8 cellular contexts compared by ENCODE assay signal in genomic region chr6:170294813-170295518, GRCh38. TPM values are rescaled to one million over a fixed set of nuclear protein-coding genes. Genes with fewer than 3 reads are reported as not detected.
DNase-seq lines count a peak whose midpoint lies in the region; ATAC-seq, FAIRE-seq and TF ChIP-seq lines count a peak whose summit lies in the region.

No MANE protein-coding gene starts in this region.

- peaks cover 68% of the 10 kb centered on the region for H3K27me3 ChIP-seq in CD4-positive, alpha-beta T cell (ENCODE audit: control insufficient read depth, insufficient read depth, low read length)

- TF ChIP-seq CTCF in CD4-positive, alpha-beta T cell (IDR thresholded peaks at IDR 0.05) = no peak
- no peak for TF ChIP-seq CTCF in HFFc6 (IDR thresholded peaks at IDR 0.05)
- no peak for TF ChIP-seq CTCF in natural killer cell (IDR thresholded peaks at IDR 0.05)

- H3K9me3 ChIP-seq in CD4-positive, alpha-beta T cell (ENCODE audit: control insufficient read depth, low read length) = no peaks in the 10 kb centered on the region

- FAIRE-seq in frontal cortex (lab: Jason Lieb, UNC) = no peak

- H3K27ac ChIP-seq in CD4-positive, alpha-beta T cell (ENCODE audit: low read depth, low read length) = no peak overlapping the region

- H3K9me3 Mint-ChIP-seq in CD4-positive, alpha-beta T cell = no peaks in the 10 kb centered on the region
- H3K9me3 Mint-ChIP-seq in HFFc6 (no peaks in the 10 kb centered on the region; the same call in 1 of the 2 replicates), natural killer cell (no peaks in the 10 kb centered on the region)
- H3K9me3 Mint-ChIP-seq in central memory CD8-positive, alpha-beta T cell = no peaks in the 10 kb centered on the region

- CTCF ChIA-PET in CD4-positive, alpha-beta T cell (lab: Charles Lee) = interaction anchor here (0.9 kb wide), 1 partner anchor 12 kb away, joined by 4 read pairs; the partner anchor contains the start of gene FAM120B

- no peak for ATAC-seq in CD4-positive, alpha-beta T cell (ENCODE audit: poor library complexity)
- no peak for ATAC-seq in central memory CD8-positive, alpha-beta T cell (replicated peaks; ENCODE audit: extremely low read depth, poor library complexity, severe bottlenecking)
- ATAC-seq in natural killer cell = peak in 2 of 3 donors; percentile 4 to 15

- no peak overlapping the region for H3K27ac Mint-ChIP-seq in CD4-positive, alpha-beta T cell
- H3K27ac Mint-ChIP-seq in HFFc6 (no peak overlapping the region), natural killer cell (no peak overlapping the region)
- H3K27ac Mint-ChIP-seq in central memory CD8-positive, alpha-beta T cell (ENCODE audit: low read depth) = peak overlapping the region; percentile 71

- intact Hi-C loops in CD4-positive, alpha-beta T cell (cut with DNase I, micrococcal nuclease) = loop anchor here (5.0 kb wide), 2 partner anchors 208 to 343 kb away; no protein-coding TSS in a partner anchor
- intact Hi-C loops in natural killer cell (cut with micrococcal nuclease) = loop anchor here (10.0 kb wide), 1 partner anchor 220 kb away; no protein-coding TSS in a partner anchor

- H3K36me3 Mint-ChIP-seq in CD4-positive, alpha-beta T cell (ENCODE audit: low read depth) = peaks cover 10% of the 10 kb centered on the region
- H3K36me3 Mint-ChIP-seq in HFFc6 (ENCODE audit: low read depth) = no peaks in the 10 kb centered on the region
- H3K36me3 Mint-ChIP-seq in central memory CD8-positive, alpha-beta T cell (ENCODE audit: insufficient read depth) = peaks cover 5% of the 10 kb centered on the region
- H3K36me3 Mint-ChIP-seq in natural killer cell = no peaks in the 10 kb centered on the region

- H3K27me3 Mint-ChIP-seq in CD4-positive, alpha-beta T cell = peaks cover 78% of the 10 kb centered on the region
- H3K27me3 Mint-ChIP-seq in HFFc6 (ENCODE audit: insufficient read depth) = peaks cover 61% of the 10 kb centered on the region
- H3K27me3 Mint-ChIP-seq in central memory CD8-positive, alpha-beta T cell = peaks cover 57% of the 10 kb centered on the region
- H3K27me3 Mint-ChIP-seq in natural killer cell (ENCODE audit: low read depth in 2 of 2) = peaks cover 17 to 59% of the 10 kb centered on the region in 2 donors

- POLR2A ChIA-PET in CD4-positive, alpha-beta T cell (lab: Charles Lee) = interaction anchor here (1.1 to 6.7 kb wide), 2 partner anchors 12 to 23 kb away, joined by 3 to 50 read pairs; partner anchors contain the start of gene FAM120B

- no peak for DNase-seq in CD4-positive, alpha-beta T cell
- DNase-seq in HFFc6 (no peak), natural killer cell (no peak), frontal cortex (ENCODE audit: low spot score in 2 of 2) (no peak), nucleus accumbens (lab: John Stamatoyannopoulos, UW) (no peak), LoVo (ENCODE audit: low spot score) (no peak)
- DNase-seq in central memory CD8-positive, alpha-beta T cell (ENCODE audit: low spot score in 2 of 2) = no peak
- no peak for DNase-seq in stimulated activated CD4-positive, alpha-beta T cell treated with anti-CD3 and anti-CD28 coated beads, Interleukin-4, amount 100 ng/mL, for 24 hours

- H3K4me1 Mint-ChIP-seq in CD4-positive, alpha-beta T cell (ENCODE audit: low read depth) = peaks cover 38% of the 10 kb centered on the region
- peaks cover 19% of the 10 kb centered on the region for H3K4me1 Mint-ChIP-seq in HFFc6 (ENCODE audit: low read depth)
- H3K4me1 Mint-ChIP-seq in central memory CD8-positive, alpha-beta T cell = peaks cover 42% of the 10 kb centered on the region
- peaks cover 22 to 51% of the 10 kb centered on the region in 2 donors for H3K4me1 Mint-ChIP-seq in natural killer cell

- H3K4me3 Mint-ChIP-seq in CD4-positive, alpha-beta T cell = peak overlapping the region; percentile 55
- 0 out of 2 replicates have a peak overlapping the region, but pooled peaks have one; percentile 24 for H3K4me3 Mint-ChIP-seq in HFFc6
- peak overlapping the region; percentile 70 for H3K4me3 Mint-ChIP-seq in central memory CD8-positive, alpha-beta T cell
- H3K4me3 Mint-ChIP-seq in natural killer cell = peak overlapping the region; percentile 73

RNA-seq across cellular contexts. Expression of gene DLL1, which starts 4.1 kb away (rescaled TPM):
- total RNA-seq in CD4-positive, alpha-beta T cell = 1 to 10 TPM; 7.1 to 7.2 TPM
- under 1 TPM; 0.26 to 0.83 (median 0.36) TPM for total RNA-seq in HFFc6 (2021; fragmentation: NEBNext Ultra II Directional; extraction: Animal tissue kit (Norgen Biotek cat#: 25700))
- total RNA-seq in natural killer cell = 10 to 100 TPM in 1 of 3 donors, 1 to 10 TPM in 2; 4.3 to 16.9 (median 6.0) TPM
- total RNA-seq in frontal cortex = 9.0 TPM

RNA-seq across cellular contexts. Expression of gene FAM120B, which starts 11.6 kb away (rescaled TPM):
- 10 to 100 TPM; 24.1 to 26.7 TPM for total RNA-seq in CD4-positive, alpha-beta T cell
- total RNA-seq in HFFc6 (2021; fragmentation: NEBNext Ultra II Directional; extraction: Animal tissue kit (Norgen Biotek cat#: 25700)) = 10 to 100 TPM; 33.3 to 36.6 (median 35.4) TPM
- 10 to 100 TPM; 37.8 to 55.6 (median 39.9) TPM for total RNA-seq in natural killer cell
- 57.5 TPM for total RNA-seq in frontal cortex

Comparison
In these comparisons a context has a peak if more than half of its experiments do, and no peak if none do; other contexts are left out.
1. ATAC-seq: peak in natural killer cell (2 of 3); none in CD4-positive, alpha-beta T cell (single experiment) and central memory CD8-positive, alpha-beta T cell (single experiment).
2. Peak in every context shown above with its lines, with median percentiles within 50 percentile points of each other: H3K4me3 Mint-ChIP-seq.